9 cellular contexts compared by ENCODE assay signal in the genomic region with DNA sequence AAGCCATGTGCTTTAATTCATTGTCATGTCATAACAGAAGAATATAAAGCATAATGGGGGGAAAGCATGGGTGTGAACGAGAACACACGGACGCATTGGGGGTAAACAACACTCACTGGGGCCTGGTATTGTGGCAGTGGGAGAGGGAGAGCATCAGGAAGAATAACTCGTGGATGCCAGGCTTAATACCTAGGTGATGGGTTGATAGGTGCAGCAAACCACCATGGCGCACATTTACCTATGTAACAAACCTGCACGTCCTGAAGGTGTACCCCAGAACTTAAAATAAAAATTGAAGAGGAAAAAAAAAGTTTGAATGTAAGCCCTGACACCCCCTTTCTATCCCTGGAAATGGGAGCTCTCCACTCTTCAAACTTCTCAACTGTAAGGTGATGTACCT.
"Had no signal": no experiment of that assay in that cellular context is flagged by ENCODE, and none has a peak within 500 bp of the region (broad histone marks: within the 10 kb centered on the region; RNA-seq: fewer than 3 reads in every experiment).

No MANE protein-coding gene starts in this region.

- H3K4me3 ChIP-seq: GM23248, GM23338, HAP-1 had no signal

- DNase-seq: GM23248, GOT3, H7, H9, HCEC 1CT, HFFc6 had no signal

- H3K27ac Mint-ChIP-seq: GM23338, H9, HFFc6 had no signal

- H3K27ac ChIP-seq: GM23248 had no signal

- H3K36me3 ChIP-seq: HAP-1 had no signal

- H3K4me3 Mint-ChIP-seq: GM23338, H9, HFFc6 had no signal

- H3K9me3 Mint-ChIP-seq: GM23338, H9, HFFc6 had no signal

- H3K9me3 ChIP-seq: HAP-1 had no signal

- ATAC-seq: GM23338, HCT116 had no signal
